ENCODE assay signal across 4 cellular contexts in the genomic region with DNA sequence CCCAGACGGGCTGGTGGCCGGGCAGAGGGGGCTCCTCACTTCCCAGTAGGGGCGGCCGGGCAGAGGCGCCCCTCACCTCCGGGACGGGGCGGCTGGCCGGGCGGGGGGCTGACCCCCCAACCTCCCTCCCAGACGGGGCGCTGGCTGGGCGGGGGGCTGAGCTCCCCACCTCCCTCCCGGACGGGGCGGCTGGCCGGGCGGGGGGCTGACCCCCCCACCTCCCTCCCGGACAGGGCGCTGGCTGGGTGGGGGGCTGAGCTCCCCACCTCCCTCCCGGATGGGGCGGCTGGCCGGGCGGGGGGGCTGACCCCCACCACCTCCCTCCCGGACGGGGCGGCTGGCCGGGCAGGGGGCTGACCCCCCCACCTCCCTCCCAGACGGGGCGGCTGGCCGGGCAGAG. TPM values are rescaled to one million over a fixed set of nuclear protein-coding genes. Genes with fewer than 3 reads are reported as not detected.
"Had no signal": no experiment of that assay in that cellular context is flagged by ENCODE, and none has a peak within 500 bp of the region (broad histone marks: within the 10 kb centered on the region; RNA-seq: fewer than 3 reads in every experiment).

No MANE protein-coding gene starts in this region.

RNA-seq across cellular contexts. Expression of a gene that starts 30.1 kb away (rescaled TPM):
- total RNA-seq: LHCN-M2, M059J, MCF 10A, NCI-H460 had no signal
